In genomic region chr21:31683029-31683428, GRCh38 we compare ENCODE assay signal across 25 cellular contexts. TPM values are rescaled to one million over a fixed set of nuclear protein-coding genes. Genes with fewer than 3 reads are reported as not detected.
DNase-seq lines count a peak whose midpoint lies in the region; ATAC-seq and TF ChIP-seq lines count a peak whose summit lies in the region.
"Had no signal": no experiment of that assay in that cellular context is flagged by ENCODE, and none has a peak within 500 bp of the region (broad histone marks: within the 10 kb centered on the region; RNA-seq: fewer than 3 reads in every experiment).

No MANE protein-coding gene starts in this region.

- H3K36me3 ChIP-seq in PC-3 (ENCODE audit: low read depth, low read length) (peaks cover 66% of the 10 kb centered on the region), endodermal cell (ENCODE audit: control insufficient read depth, insufficient read depth, low read length) (peaks cover 93% of the 10 kb centered on the region), psoas muscle (ENCODE audit: insufficient read depth in 1 of 2, low read depth in 1 of 2) (peaks cover 6 to 93% of the 10 kb centered on the region in 2 donors)

- H3K9me3 Mint-ChIP-seq in H9 (no peaks in the 10 kb centered on the region), endodermal cell (no peaks in the 10 kb centered on the region)
- H3K9me3 Mint-ChIP-seq: central memory CD8-positive, alpha-beta T cell had no signal

- H3K27ac Mint-ChIP-seq in H9: no peak overlapping the region; a peak in 1 of 7 replicates
- no peak overlapping the region for H3K27ac Mint-ChIP-seq in endodermal cell
- H3K27ac Mint-ChIP-seq: activated CD8-positive, alpha-beta T cell treated with anti-CD3 and anti-CD28 coated beads, Interleukin-2, amount 10 ng/mL, durations not matched to agents 7 days and 5 days had no signal

- no peaks in the 10 kb centered on the region for H3K23me2 ChIP-seq in H9 (ENCODE audit: insufficient read length, low read depth, low read length, poor library complexity, severe bottlenecking)

- no peak overlapping the region for H3K27ac ChIP-seq in H9 (ENCODE audit: insufficient read length, low read depth, low read length)
- no peak overlapping the region for H3K27ac ChIP-seq in PC-3 (ENCODE audit: low read length)
- H3K27ac ChIP-seq in endodermal cell (ENCODE audit: low read depth, low read length): no peak overlapping the region
- no peak overlapping the region for H3K27ac ChIP-seq in psoas muscle
- H3K27ac ChIP-seq: left lung, PC-9, spleen, stomach had no signal

- H3K4ac ChIP-seq in H9 (ENCODE audit: low read depth, low read length): no peak overlapping the region

- H2BK12ac ChIP-seq in H9 (ENCODE audit: insufficient read length, low read depth, low read length): no peak overlapping the region

- H3K79me2 ChIP-seq in H9 (ENCODE audit: insufficient read depth, low read length): no peaks in the 10 kb centered on the region
- no peaks in the 10 kb centered on the region for H3K79me2 ChIP-seq in PC-3 (ENCODE audit: low read length)

- H3K56ac ChIP-seq in H9 (ENCODE audit: insufficient read length, low read depth, low read length): no peak overlapping the region

- no CpG with 5 or more reads among the region's 5 CpGs for WGBS in H9 (ENCODE audit: extremely low coverage, insufficient read length, low lambda C conversion rate)
- 92 to 100% methylated on average over 2 to 5 of the region's 5 CpGs for WGBS in endodermal cell (ENCODE audit: insufficient coverage in 1 of 2, insufficient read length in 1 of 2), 2 experiments
- WGBS in psoas muscle, 3 donors: 86 to 88% (median 88%) methylated on average over 5 of the region's 5 CpGs

- H3K4me1 Mint-ChIP-seq in H9 (no peaks in the 10 kb centered on the region), endodermal cell (no peaks in the 10 kb centered on the region)
- H3K4me1 Mint-ChIP-seq: central memory CD8-positive, alpha-beta T cell had no signal

- no peaks in the 10 kb centered on the region for H3K4me1 ChIP-seq in H9 (ENCODE audit: insufficient read depth, low read length)
- no peaks in the 10 kb centered on the region for H3K4me1 ChIP-seq in PC-3 (ENCODE audit: insufficient read depth, low read length)
- H3K4me1 ChIP-seq in endodermal cell (ENCODE audit: control insufficient read depth, insufficient read depth, low read length): no peaks in the 10 kb centered on the region
- no peaks in the 10 kb centered on the region for H3K4me1 ChIP-seq in psoas muscle
- H3K4me1 ChIP-seq: left lung, spleen had no signal

- TF ChIP-seq CTCF in H9 (conservative IDR thresholded peaks at IDR 0.05): peak; percentile 36; the same call in 2 of the 3 replicates
- 0 out of 2 replicates have a peak, but pooled peaks have one; percentile 36 for TF ChIP-seq CTCF in PC-3 (conservative IDR thresholded peaks at IDR 0.05; ENCODE audit: low read depth, low read length)
- peak; percentile 53 for TF ChIP-seq CTCF in endodermal cell (conservative IDR thresholded peaks at IDR 0.05)
- TF ChIP-seq CTCF in psoas muscle (IDR thresholded peaks at IDR 0.05): peak; percentile 6

- H2AFZ ChIP-seq in H9 (ENCODE audit: low read length) (no peak overlapping the region), PC-3 (ENCODE audit: low read length) (no peak overlapping the region)
- H2AFZ ChIP-seq: PC-9 had no signal

- no peaks in the 10 kb centered on the region for H3K79me1 ChIP-seq in H9 (ENCODE audit: insufficient read depth, low read depth, low read length, poor library complexity, severe bottlenecking)

- ATAC-seq in PC-3: peak; percentile 40; the same call in 1 of the 2 replicates
- no peak for ATAC-seq in psoas muscle
- ATAC-seq in HG02852 (IDR thresholded peaks at IDR 0.05; ENCODE audit: unreplicated experiment): no peak
- ATAC-seq: activated CD8-positive, alpha-beta T cell treated with anti-CD3 and anti-CD28 coated beads, Interleukin-2, amount 10 ng/mL, durations not matched to agents 7 days and 5 days; left lung had no signal

- H4K20me1 ChIP-seq in H9 (ENCODE audit: control insufficient read depth, insufficient read depth, insufficient read length) (no peaks in the 10 kb centered on the region), PC-3 (ENCODE audit: low read length) (no peaks in the 10 kb centered on the region)

- H2BK15ac ChIP-seq in H9 (ENCODE audit: low read depth, low read length): no peak overlapping the region

- H2BK5ac ChIP-seq in H9 (ENCODE audit: insufficient read length, low read length): no peak overlapping the region

- H3K18ac ChIP-seq in H9 (ENCODE audit: insufficient read length, low read depth, low read length): no peak overlapping the region

- no peak overlapping the region for H2AK5ac ChIP-seq in H9 (ENCODE audit: insufficient read length, low read length)

- no peak overlapping the region for H4K8ac ChIP-seq in H9 (replicated peaks; ENCODE audit: insufficient read length, low read depth, low read length)

- H3K27me3 Mint-ChIP-seq in H9 (ENCODE audit: low read depth) (no peaks in the 10 kb centered on the region), endodermal cell (ENCODE audit: insufficient read depth) (no peaks in the 10 kb centered on the region)
- H3K27me3 Mint-ChIP-seq: central memory CD8-positive, alpha-beta T cell had no signal

- no peak overlapping the region for H3K14ac ChIP-seq in H9 (ENCODE audit: insufficient read depth, low read length)

- H3T11ph ChIP-seq in H9 (ENCODE audit: low read length): no peak overlapping the region

- H3K4me3 ChIP-seq in PC-3 (ENCODE audit: low read length) (no peak overlapping the region), endodermal cell (ENCODE audit: low read length) (no peak overlapping the region), psoas muscle (no peak overlapping the region)
- H3K4me3 ChIP-seq: left lung, PC-9, spleen, stomach had no signal

- DNase-seq in H9: no peak
- DNase-seq in PC-3: peak; percentile 15
- no peak for DNase-seq in endodermal cell
- no peak for DNase-seq in psoas muscle
- no peak for DNase-seq in germinal center (ENCODE audit: low spot score)
- no peak for DNase-seq in SW 1271 (lab: John Stamatoyannopoulos, UW)
- DNase-seq in GM03348 (ENCODE audit: low spot score): no peak
- DNase-seq: activated CD8-positive, alpha-beta T cell treated with anti-CD3 and anti-CD28 coated beads, Interleukin-2, amount 10 ng/mL, durations not matched to agents 7 days and 5 days; activated naive CD4-positive, alpha-beta T cell treated with Interleukin-2 at 50 U/mL for 16 hours; activated T-cell treated with anti-CD3 and anti-CD28 coated beads, Interleukin-2, amount 50 U/mL, for 1 hour; amniotic stem cell; C1 segment of cervical spinal cord; glutamatergic neuron; left lung; MV-4-11; NCI-H1694 treated with DMSO at 0.1 percent for 48 hours; NCI-H226; NCI-H774; PC-9; spleen; stimulated activated CD4-positive, alpha-beta T cell treated with anti-CD3 and anti-CD28 coated beads, Interleukin-4, amount 100 ng/mL, for 4 hours; stomach; T1000 had no signal

- H3K27me3 ChIP-seq in H9 (ENCODE audit: insufficient read depth, low read length) (no peaks in the 10 kb centered on the region), PC-3 (ENCODE audit: low read length) (no peaks in the 10 kb centered on the region), endodermal cell (ENCODE audit: control insufficient read depth, insufficient read depth, low read length, poor library complexity, severe bottlenecking) (no peaks in the 10 kb centered on the region), psoas muscle (ENCODE audit: insufficient read depth in 3 of 3, low read length in 2 of 3) (no peaks in the 10 kb centered on the region)
- H3K27me3 ChIP-seq: left lung, spleen, stomach had no signal

- no peak overlapping the region for H3K4me2 ChIP-seq in H9 (ENCODE audit: insufficient read depth, insufficient read length, low read length)
- H3K4me2 ChIP-seq in PC-3 (ENCODE audit: low read length): no peak overlapping the region
- H3K4me2 ChIP-seq: PC-9 had no signal

- no TSS peak for BruUV-seq in PC-3 (replicated peaks; lab: Mats Ljungman, UMichigan)

- H3F3A ChIP-seq in PC-3 (ENCODE audit: low read length, unreplicated experiment): no peaks in the 10 kb centered on the region

- no peak overlapping the region for H3K23ac ChIP-seq in H9 (ENCODE audit: insufficient read length, low read depth, low read length)

- H2BK120ac ChIP-seq in H9 (ENCODE audit: low read depth, low read length, poor library complexity, severe bottlenecking): no peak overlapping the region

- no peak overlapping the region for H4K5ac ChIP-seq in H9 (ENCODE audit: insufficient read length, low read depth, low read length)

- intact Hi-C loops in PC-3 (cut with micrococcal nuclease): no loop called here
- intact Hi-C loops in psoas muscle (cut with DNase I): no loop called here

- CTCF ChIA-PET in PC-3 (lab: Charles Lee): no interaction called here

- H3K9me2 ChIP-seq in PC-3 (replicated peaks; ENCODE audit: low read length): no peaks in the 10 kb centered on the region

- H3K9ac ChIP-seq in H9 (ENCODE audit: extremely low read depth, insufficient read length, low read length) (no peak overlapping the region), PC-3 (ENCODE audit: low read length) (no peak overlapping the region), endodermal cell (ENCODE audit: extremely low read depth, low read length, poor library complexity, severe bottlenecking) (no peak overlapping the region)

- H3K36me3 Mint-ChIP-seq in H9 (ENCODE audit: insufficient read depth in 1 of 3, low read depth in 3 of 3): peaks cover 26 to 69% (median 64%) of the 10 kb centered on the region in 3 experiments; a peak in 6 of 7 replicates
- H3K36me3 Mint-ChIP-seq in endodermal cell (ENCODE audit: low read depth): peaks cover 58% of the 10 kb centered on the region

- H3K4me3 Mint-ChIP-seq in H9 (no peak overlapping the region), endodermal cell (no peak overlapping the region)
- H3K4me3 Mint-ChIP-seq: activated CD8-positive, alpha-beta T cell treated with anti-CD3 and anti-CD28 coated beads, Interleukin-2, amount 10 ng/mL, durations not matched to agents 7 days and 5 days; central memory CD8-positive, alpha-beta T cell had no signal

- H3K9me3 ChIP-seq in H9 (ENCODE audit: control insufficient read depth, low read depth, low read length): no peaks in the 10 kb centered on the region
- no peaks in the 10 kb centered on the region for H3K9me3 ChIP-seq in PC-3 (ENCODE audit: low read length)
- H3K9me3 ChIP-seq in endodermal cell (ENCODE audit: control insufficient read depth, low read length): no peaks in the 10 kb centered on the region
- H3K9me3 ChIP-seq in psoas muscle: no peaks in the 10 kb centered on the region
- H3K9me3 ChIP-seq: left lung, spleen, stomach had no signal

- H2BK20ac ChIP-seq in H9 (ENCODE audit: low read depth, low read length, poor library complexity, severe bottlenecking): no peak overlapping the region

- POLR2A ChIA-PET in PC-3 (lab: Charles Lee; ENCODE audit: unreplicated experiment): no interaction called here

- no peak overlapping the region for H4K91ac ChIP-seq in H9 (ENCODE audit: insufficient read length, low read depth, low read length)

RNA-seq across cellular contexts. Expression of gene SOD1, which starts 23.5 kb away (rescaled TPM):
- 196 and 201 TPM in 2 replicates for total RNA-seq in H9 (2021)
- 398 and 409 TPM in 2 replicates for total RNA-seq in PC-3 (2014; rRNA removed)
- 100 to 1,000 TPM; 185 to 234 TPM for total RNA-seq in endodermal cell
- polyA plus RNA-seq in endodermal cell (2013, experiment 1 of 2): 192 TPM
- 170 TPM for polyA plus RNA-seq in endodermal cell (2013, experiment 2 of 2)
- total RNA-seq in psoas muscle: 100 to 1,000 TPM; 226 to 326 (median 285) TPM
- 100 to 1,000 TPM; 305 to 890 (median 337) TPM for polyA plus RNA-seq in psoas muscle

RNA-seq across cellular contexts. Expression of gene SCAF4, which starts 48.9 kb away (rescaled TPM):
- total RNA-seq in H9 (2021) (69.1 and 76.8 TPM in 2 replicates), PC-3 (2014; rRNA removed) (11.2 and 18.2 TPM in 2 replicates), endodermal cell (10 to 100 TPM; 61.3 to 67.8 TPM), psoas muscle (10 to 100 TPM; 17.3 to 23.9 (median 23.5) TPM)
- 50.3 TPM for polyA plus RNA-seq in endodermal cell (2013, experiment 1 of 2)
- 43.0 TPM for polyA plus RNA-seq in endodermal cell (2013, experiment 2 of 2)
- 10 to 100 TPM in 1 of 3 donors, 1 to 10 TPM in 2; 7.5 to 17.3 (median 9.0) TPM for polyA plus RNA-seq in psoas muscle
